ENCODE assay signal across 13 cellular contexts in the genomic region with DNA sequence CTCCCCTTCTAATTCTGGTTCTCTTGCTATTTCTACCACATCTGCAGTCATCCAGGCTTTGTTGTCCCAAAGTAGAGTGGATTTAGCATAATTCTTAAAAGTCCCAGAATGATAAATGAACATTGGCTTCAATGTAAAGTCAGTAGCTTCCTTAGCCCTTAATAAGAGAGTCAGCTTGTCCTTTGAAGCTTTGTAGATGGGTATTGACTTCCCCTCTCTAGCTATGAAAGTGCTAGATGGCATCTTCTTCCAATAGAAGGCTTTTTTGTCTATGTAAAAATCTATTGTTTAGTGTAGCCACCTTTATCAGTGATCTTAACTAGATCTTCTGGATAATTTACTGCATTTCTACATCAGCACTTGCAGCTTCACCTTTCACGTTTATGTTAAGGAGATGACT.
A peak's percentile ranks its signal among the peaks of the same experiment; 100 is the strongest.
DNase-seq lines count a peak whose midpoint lies in the region; ATAC-seq, FAIRE-seq and TF ChIP-seq lines count a peak whose summit lies in the region.
"Had no signal": no experiment of that assay in that cellular context is flagged by ENCODE, and none has a peak within 500 bp of the region (broad histone marks: within the 10 kb centered on the region; RNA-seq: fewer than 3 reads in every experiment).

No MANE protein-coding gene starts in this region.

- POLR2A ChIA-PET in H1 (lab: Charles Lee; ENCODE audit: partially characterized antibody), result no interaction called here

- DNase-seq in H1 (ENCODE audit: low read depth in 1 of 2, low spot score in 2 of 2), result no peak
- DNase-seq in A172 (ENCODE audit: low spot score), result no peak
- no peak for DNase-seq in OCI-M2 (lab: John Stamatoyannopoulos, UW; ENCODE audit: unreplicated experiment)
- no peak for DNase-seq in NCI-H187 treated with DMSO at 0.1 percent for 48 hours (lab: John Stamatoyannopoulos, UW)
- DNase-seq in SIG-M5 treated with dmso at 0.1 percent for 504 hours (lab: John Stamatoyannopoulos, UW; ENCODE audit: unreplicated experiment), result no peak
- DNase-seq: DMS153, heart left ventricle, NCI-H2081, SIG-M5 had no signal

- H3K4me2 ChIP-seq in H1 (ENCODE audit: insufficient read depth in 1 of 2, low read depth in 2 of 2, low read length in 2 of 2), result no peak overlapping the region

- CTCF ChIA-PET in H1 (lab: Charles Lee; ENCODE audit: partially characterized antibody), result interaction anchor here (0.6 to 1.3 kb wide), 2 partner anchors 9 to 20 kb away, joined by 3 read pairs; no protein-coding TSS in a partner anchor

- WGBS in H1 (ENCODE audit: extremely low coverage in 1 of 2, insufficient coverage in 1 of 2, insufficient read length in 1 of 2, insufficient replicate concordance in 2 of 2, low coverage in 1 of 2, low lambda C conversion rate in 2 of 2, missing lambda C conversion rate in 1 of 2), 2 experiments, result 95% methylated on average over 1 of the region's 1 CpG; no CpG with 5 or more reads in 1 of the 2 experiments

- H2BK5ac ChIP-seq in H1 (ENCODE audit: low read depth, low read length), result no peak overlapping the region

- no peak for TF ChIP-seq RAD21 in H1 (IDR thresholded peaks at IDR 0.05 in 1 of 2, conservative IDR thresholded peaks at IDR 0.05 in 1 of 2; ENCODE audit: low read depth in 2 of 2, low read length in 2 of 2)

- no peak overlapping the region for H3K18ac ChIP-seq in H1 (ENCODE audit: extremely low read depth, low read length)

- no peak overlapping the region for H2BK20ac ChIP-seq in H1 (ENCODE audit: low read length)

- H3K27me3 ChIP-seq in H1 (replicated peaks in 1 of 4; ENCODE audit: control insufficient read depth in 3 of 4, extremely low read depth in 1 of 4, insufficient read depth in 3 of 4, low read length in 3 of 4), result no peaks in the 10 kb centered on the region
- H3K27me3 ChIP-seq: heart left ventricle had no signal

- H3K36me3 ChIP-seq in H1 (ENCODE audit: control insufficient read depth in 2 of 4, insufficient read depth in 4 of 4, low read length in 3 of 4), result no peaks in the 10 kb centered on the region
- H3K36me3 ChIP-seq: heart left ventricle had no signal

- H3K4me3 ChIP-seq in H1 (ENCODE audit: extremely low read depth in 1 of 4, insufficient read depth in 2 of 4, low read depth in 3 of 4, low read length in 4 of 4), result no peak overlapping the region
- H3K4me3 ChIP-seq: coronary artery had no signal

- no peak overlapping the region for H3K23ac ChIP-seq in H1 (ENCODE audit: insufficient read length)

- H3K27ac ChIP-seq in H1 (ENCODE audit: low read depth, low read length), result no peak overlapping the region
- H3K27ac ChIP-seq: coronary artery had no signal

- H3K4ac ChIP-seq in H1 (replicated peaks; ENCODE audit: insufficient read length, low read depth, low read length), result no peak overlapping the region

- H4K8ac ChIP-seq in H1 (ENCODE audit: extremely low read depth, insufficient read depth, low read length), result no peak overlapping the region

- TF ChIP-seq EP300 in H1 (IDR thresholded peaks at IDR 0.05; ENCODE audit: borderline replicate concordance in 1 of 2, low read depth in 2 of 2, low read length in 2 of 2), result no peak

- H4K91ac ChIP-seq in H1 (replicated peaks; ENCODE audit: insufficient read length, low read length), result no peak overlapping the region

- H3K79me2 ChIP-seq in H1 (ENCODE audit: control insufficient read depth in 1 of 2, insufficient read depth in 2 of 2, low read length in 2 of 2), result no peaks in the 10 kb centered on the region

- no peaks in the 10 kb centered on the region for H4K20me1 ChIP-seq in H1 (replicated peaks in 1 of 2; ENCODE audit: control insufficient read depth in 1 of 2, insufficient read depth in 2 of 2, low read length in 2 of 2)

- H2BK15ac ChIP-seq in H1 (ENCODE audit: low read length), result no peak overlapping the region

- peak; percentile 17 for ATAC-seq in GM18508 (IDR thresholded peaks at IDR 0.05; ENCODE audit: insufficient read depth, unreplicated experiment)
- peak; percentile 8 for ATAC-seq in GM19467 (IDR thresholded peaks at IDR 0.05; ENCODE audit: unreplicated experiment)
- ATAC-seq in HG03196 (IDR thresholded peaks at IDR 0.05; ENCODE audit: unreplicated experiment), result peak; percentile 13
- ATAC-seq: heart left ventricle had no signal

- no peak overlapping the region for H3K9ac ChIP-seq in H1 (replicated peaks in 1 of 4; ENCODE audit: extremely low read depth in 1 of 4, low read depth in 3 of 4, low read length in 3 of 4)

- no peak overlapping the region for H3K14ac ChIP-seq in H1 (ENCODE audit: insufficient read length)

- TF ChIP-seq POLR2A in H1 (IDR thresholded peaks at IDR 0.05; ENCODE audit: control extremely low read depth in 1 of 2, low read depth in 2 of 2, low read length in 2 of 2), result no peak

- no peak for FAIRE-seq in H1 (lab: Jason Lieb, UNC)

- H3K9me3 ChIP-seq in H1 (ENCODE audit: insufficient read depth in 2 of 2, low read depth in 1 of 2, low read length in 1 of 2), result no peaks in the 10 kb centered on the region

- no peak overlapping the region for H4K5ac ChIP-seq in H1 (ENCODE audit: insufficient read length, low read depth, low read length)

- peak overlapping the region; percentile 81; the same call in 1 of the 2 replicates for H2AFZ ChIP-seq in H1 (ENCODE audit: low read length)

- H2BK120ac ChIP-seq in H1 (replicated peaks; ENCODE audit: low read depth, low read length), result no peak overlapping the region

- no peaks in the 10 kb centered on the region for H3K23me2 ChIP-seq in H1 (ENCODE audit: low read depth, low read length)

- TF ChIP-seq CTCF in H1 (IDR thresholded peaks at IDR 0.05; ENCODE audit: control extremely low read depth in 1 of 3, insufficient read depth in 1 of 3, low read depth in 1 of 3, low read length in 3 of 3), result no peak

- no peak overlapping the region for H3K56ac ChIP-seq in H1 (replicated peaks; ENCODE audit: insufficient read length, low read depth, low read length)

- no peak overlapping the region for H2BK12ac ChIP-seq in H1 (ENCODE audit: low read depth, low read length)

- no peak overlapping the region for H2AK5ac ChIP-seq in H1 (ENCODE audit: low read depth, low read length)

- H3K79me1 ChIP-seq in H1 (ENCODE audit: low read depth, low read length), result no peaks in the 10 kb centered on the region

- H3K4me1 ChIP-seq in H1 (replicated peaks in 1 of 4; ENCODE audit: control insufficient read depth in 3 of 4, insufficient read depth in 4 of 4, low read length in 3 of 4), result no peaks in the 10 kb centered on the region

TF ChIP-seq in H1, 55 proteins besides CTCF, POLR2A, EP300 and RAD21:
- TF ChIP-seq ZNF274 (IDR thresholded peaks at IDR 0.05; ENCODE audit: borderline replicate concordance, extremely low read depth, low read length) (no peak), POLR2AphosphoS5 (IDR thresholded peaks at IDR 0.05; ENCODE audit: low read depth, low read length) (no peak), CBX8 (IDR thresholded peaks at IDR 0.05; ENCODE audit: borderline replicate concordance, low read depth, low read length) (no peak), SIN3A (conservative IDR thresholded peaks at IDR 0.05 in 1 of 2, IDR thresholded peaks at IDR 0.05 in 1 of 2; ENCODE audit: low read depth in 1 of 2, low read length in 2 of 2) (no peak)
- TF ChIP-seq, protein P1, sequence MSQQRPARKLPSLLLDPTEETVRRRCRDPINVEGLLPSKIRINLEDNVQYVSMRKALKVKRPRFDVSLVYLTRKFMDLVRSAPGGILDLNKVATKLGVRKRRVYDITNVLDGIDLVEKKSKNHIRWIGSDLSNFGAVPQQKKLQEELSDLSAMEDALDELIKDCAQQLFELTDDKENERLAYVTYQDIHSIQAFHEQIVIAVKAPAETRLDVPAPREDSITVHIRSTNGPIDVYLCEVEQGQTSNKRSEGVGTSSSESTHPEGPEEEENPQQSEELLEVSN (IDR thresholded peaks at IDR 0.05), result no peak
TF ChIP-seq in H1: peak in this region for 0.
